ENCODE assay signal across 24 cellular contexts in the genomic region with DNA sequence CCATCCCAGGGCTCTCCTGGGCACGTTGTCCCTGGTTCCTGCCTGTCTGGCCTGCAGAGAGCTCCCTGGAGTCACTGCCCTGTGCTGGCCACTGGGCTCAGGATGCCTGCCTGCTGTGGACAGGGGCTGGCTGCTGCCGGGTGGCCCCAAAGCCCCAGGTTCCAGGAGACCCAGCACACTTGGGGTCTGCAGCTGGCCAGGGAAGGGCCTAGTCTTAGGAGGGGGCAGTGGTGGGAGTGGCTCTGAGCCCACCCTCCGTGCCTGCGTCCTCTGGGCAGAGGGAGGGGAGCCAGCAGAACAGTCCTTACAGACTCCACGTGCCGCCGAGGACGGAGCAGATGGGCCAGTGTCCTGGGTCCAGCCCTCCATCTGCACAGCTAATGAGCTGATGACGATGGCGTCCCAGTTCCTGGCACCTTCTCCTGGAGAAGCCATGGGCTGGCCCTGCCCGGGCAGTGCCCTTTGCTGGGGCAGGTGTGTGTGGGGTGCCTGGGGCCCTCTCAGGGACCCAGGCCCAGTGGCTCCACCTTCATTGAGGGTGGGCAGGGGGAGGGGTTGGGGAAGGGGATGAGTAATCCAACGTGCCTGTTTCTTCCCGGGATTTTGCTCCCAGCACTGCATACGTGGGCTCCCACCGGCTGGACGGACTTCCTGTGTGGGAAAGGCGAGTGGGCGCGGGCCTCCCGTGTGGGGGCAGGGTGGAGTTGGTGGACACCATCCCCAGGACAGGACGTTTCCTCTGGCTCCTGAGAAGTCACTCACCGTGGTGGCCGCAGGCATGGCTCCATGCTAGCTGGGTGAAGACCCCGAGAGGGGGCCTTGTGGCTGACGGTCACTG. TPM values are rescaled to one million over a fixed set of nuclear protein-coding genes. Genes with fewer than 3 reads are reported as not detected.
DNase-seq lines count a peak whose midpoint lies in the region; ATAC-seq and TF ChIP-seq lines count a peak whose summit lies in the region.
"Had no signal": no experiment of that assay in that cellular context is flagged by ENCODE, and none has a peak within 500 bp of the region (broad histone marks: within the 10 kb centered on the region; RNA-seq: fewer than 3 reads in every experiment).

No MANE protein-coding gene starts in this region.

- H3K27ac Mint-ChIP-seq in glutamatergic neuron (ENCODE audit: unreplicated experiment): peak overlapping the region; percentile 70
- H3K27ac Mint-ChIP-seq in activated CD8-positive, alpha-beta T cell treated with anti-CD3 and anti-CD28 coated beads, Interleukin-2, amount 10 ng/mL, durations not matched to agents 7 days and 5 days: no peak overlapping the region
- H3K27ac Mint-ChIP-seq: CD8-positive, alpha-beta memory T cell had no signal

- WGBS in right cardiac atrium: 57% methylated on average over 25 of the region's 25 CpGs

- in situ Hi-C loops in Panc1 (cut with HindIII; ENCODE audit: low pct_unique_long_range_greater_than_20kb, low sequenced_read_pairs): no loop called here

- TF ChIP-seq POLR2A in breast epithelium (IDR thresholded peaks at IDR 0.05): no peak

- DNase-seq in DMS 273 treated with DMSO at 0.1 percent for 48 hours (lab: John Stamatoyannopoulos, UW) (peak; percentile 33), Panc1 (ENCODE audit: low read depth, low spot score) (no peak), glutamatergic neuron (no peak), right cardiac atrium (no peak), breast epithelium (ENCODE audit: low spot score in 2 of 2) (no peak)
- DNase-seq in activated CD8-positive, alpha-beta T cell treated with anti-CD3 and anti-CD28 coated beads, Interleukin-2, amount 10 ng/mL, durations not matched to agents 7 days and 5 days: no peak
- DNase-seq: ACHN; Calu3; CD8-positive, alpha-beta memory T cell; DMS79; IMR-90; MV-4-11; NCI-H1105 treated with DMSO at 0.1 percent for 48 hours; NCI-H1694; NCI-H2081; NCI-H2171; NCI-H345; RPMI8226; SHP77 treated with DMSO at 0.1 percent for 48 hours had no signal

- H3K9me3 Mint-ChIP-seq in glutamatergic neuron (ENCODE audit: unreplicated experiment): peaks cover 2% of the 10 kb centered on the region
- no peaks in the 10 kb centered on the region for H3K9me3 Mint-ChIP-seq in activated CD8-positive, alpha-beta T cell treated with anti-CD3 and anti-CD28 coated beads, Interleukin-2, amount 10 ng/mL, durations not matched to agents 7 days and 5 days (ENCODE audit: insufficient read depth)
- H3K9me3 Mint-ChIP-seq: CD8-positive, alpha-beta memory T cell had no signal

- no peaks in the 10 kb centered on the region for H3K36me3 Mint-ChIP-seq in glutamatergic neuron (ENCODE audit: unreplicated experiment)
- H3K36me3 Mint-ChIP-seq in activated CD8-positive, alpha-beta T cell treated with anti-CD3 and anti-CD28 coated beads, Interleukin-2, amount 10 ng/mL, durations not matched to agents 7 days and 5 days (ENCODE audit: low read depth): no peaks in the 10 kb centered on the region
- H3K36me3 Mint-ChIP-seq: CD8-positive, alpha-beta memory T cell had no signal

- H3K4me1 Mint-ChIP-seq in glutamatergic neuron (ENCODE audit: low read depth, unreplicated experiment): peaks cover 13% of the 10 kb centered on the region
- H3K4me1 Mint-ChIP-seq in activated CD8-positive, alpha-beta T cell treated with anti-CD3 and anti-CD28 coated beads, Interleukin-2, amount 10 ng/mL, durations not matched to agents 7 days and 5 days (ENCODE audit: low read depth): no peaks in the 10 kb centered on the region

- H3K36me3 ChIP-seq in BLaER1: no peaks in the 10 kb centered on the region
- H3K36me3 ChIP-seq in Panc1 (ENCODE audit: control insufficient read depth, insufficient read depth, low read length): no peaks in the 10 kb centered on the region
- no peaks in the 10 kb centered on the region for H3K36me3 ChIP-seq in breast epithelium

- peaks cover 33% of the 10 kb centered on the region for H3K27me3 ChIP-seq in BLaER1
- no peaks in the 10 kb centered on the region for H3K27me3 ChIP-seq in Panc1 (ENCODE audit: control insufficient read depth, insufficient read depth, low read length)
- no peaks in the 10 kb centered on the region for H3K27me3 ChIP-seq in right cardiac atrium (ENCODE audit: control insufficient read depth, insufficient read depth)
- peaks cover 7 to 47% of the 10 kb centered on the region in 2 donors for H3K27me3 ChIP-seq in breast epithelium

- POLR2A ChIA-PET in Panc1 (lab: Charles Lee): interaction anchor here (0.5 kb wide), 1 partner anchor 30 kb away, joined by 7 read pairs; no protein-coding TSS in a partner anchor
- POLR2A ChIA-PET in activated CD8-positive, alpha-beta T cell treated with anti-CD3 and anti-CD28 coated beads, Interleukin-2, amount 10 ng/mL, durations not matched to agents 7 days and 5 days (lab: Charles Lee): no interaction called here

- no peak overlapping the region for H3K4me3 Mint-ChIP-seq in glutamatergic neuron (ENCODE audit: unreplicated experiment)
- no peak overlapping the region for H3K4me3 Mint-ChIP-seq in activated CD8-positive, alpha-beta T cell treated with anti-CD3 and anti-CD28 coated beads, Interleukin-2, amount 10 ng/mL, durations not matched to agents 7 days and 5 days

- no TSS peak for BruUV-seq in Panc1 (replicated peaks; lab: Mats Ljungman, UMichigan)

- intact Hi-C loops in Panc1 (cut with micrococcal nuclease; ENCODE audit: unreplicated experiment): loop anchor here (10.0 kb wide), 1 partner anchor 75 kb away; no protein-coding TSS in a partner anchor
- intact Hi-C loops in right cardiac atrium (cut with DNase I): no loop called here
- intact Hi-C loops in breast epithelium (cut with DNase I; ENCODE audit: low total_unique reads): no loop called here

- H3K27ac ChIP-seq in BLaER1 (0 out of 2 replicates have a peak overlapping the region, but pooled peaks have one; percentile 80), Panc1 (ENCODE audit: low read length) (peak overlapping the region; percentile 71), right cardiac atrium (ENCODE audit: low read length) (no peak overlapping the region), breast epithelium (no peak overlapping the region)
- H3K27ac ChIP-seq: HL-60, SK-N-MC had no signal

- H3K4me1 ChIP-seq in BLaER1 (peaks cover 98% of the 10 kb centered on the region), Panc1 (ENCODE audit: control insufficient read depth, insufficient read depth, low read length) (peaks cover 91% of the 10 kb centered on the region), right cardiac atrium (ENCODE audit: control insufficient read depth, insufficient read depth, low read length) (no peaks in the 10 kb centered on the region), breast epithelium (no peaks in the 10 kb centered on the region)

- H3K9me3 ChIP-seq in BLaER1: no peaks in the 10 kb centered on the region
- no peaks in the 10 kb centered on the region for H3K9me3 ChIP-seq in Panc1 (ENCODE audit: control insufficient read depth, insufficient read depth, low read depth, low read length)
- no peaks in the 10 kb centered on the region for H3K9me3 ChIP-seq in right cardiac atrium (ENCODE audit: control insufficient read depth, low read length)
- no peaks in the 10 kb centered on the region for H3K9me3 ChIP-seq in breast epithelium

- ATAC-seq in Panc1: peak; percentile 7
- ATAC-seq in right cardiac atrium: no peak
- no peak for ATAC-seq in activated CD8-positive, alpha-beta T cell treated with anti-CD3 and anti-CD28 coated beads, Interleukin-2, amount 10 ng/mL, durations not matched to agents 7 days and 5 days
- ATAC-seq: GM12878 had no signal

- H3K9ac ChIP-seq in BLaER1: no peak overlapping the region

- CTCF ChIA-PET in Panc1 (lab: Charles Lee): interaction anchor here (0.7 kb wide), 1 partner anchor 75 kb away, joined by 8 read pairs; no protein-coding TSS in a partner anchor
- CTCF ChIA-PET in activated CD8-positive, alpha-beta T cell treated with anti-CD3 and anti-CD28 coated beads, Interleukin-2, amount 10 ng/mL, durations not matched to agents 7 days and 5 days (lab: Charles Lee): no interaction called here

- peaks cover 48% of the 10 kb centered on the region for H4K20me1 ChIP-seq in BLaER1

- H3K4me2 ChIP-seq in BLaER1: peak overlapping the region; percentile 98

- peaks cover 10% of the 10 kb centered on the region for H3K27me3 Mint-ChIP-seq in glutamatergic neuron (ENCODE audit: unreplicated experiment)
- H3K27me3 Mint-ChIP-seq in activated CD8-positive, alpha-beta T cell treated with anti-CD3 and anti-CD28 coated beads, Interleukin-2, amount 10 ng/mL, durations not matched to agents 7 days and 5 days (ENCODE audit: low read depth): no peaks in the 10 kb centered on the region

- H3K4me3 ChIP-seq in BLaER1 (no peak overlapping the region), Panc1 (ENCODE audit: low read depth in 2 of 2, low read length in 2 of 2) (peak overlapping the region; percentile 51 to 67), right cardiac atrium (ENCODE audit: low read length) (no peak overlapping the region), breast epithelium (no peak overlapping the region)
- H3K4me3 ChIP-seq: GM12878, SK-N-MC had no signal

- TF ChIP-seq CTCF in Panc1 (IDR thresholded peaks at IDR 0.05) (no peak), glutamatergic neuron (IDR thresholded peaks at IDR 0.05; ENCODE audit: partially characterized antibody, unreplicated experiment) (no peak), breast epithelium (IDR thresholded peaks at IDR 0.05) (no peak)

RNA-seq across cellular contexts. Expression of a gene that starts 6.8 kb away (rescaled TPM):
- 41.2 TPM for total RNA-seq in Panc1 (2021; ENCODE audit: unreplicated experiment)
- polyA plus RNA-seq in Panc1 (2012; ENCODE audit: insufficient read length): 69.7 TPM
- total RNA-seq in glutamatergic neuron (ENCODE audit: unreplicated experiment): 61.4 TPM
- total RNA-seq in right cardiac atrium: under 1 TPM in 3 of 4 donors, not detected in 1; 0.08 to 0.64 (median 0.09) TPM
- polyA plus RNA-seq in right cardiac atrium: 0.16 TPM
- total RNA-seq in activated CD8-positive, alpha-beta T cell treated with anti-CD3 and anti-CD28 coated beads, Interleukin-2, amount 10 ng/mL, durations not matched to agents 7 days and 5 days: 10 to 100 TPM in 1 of 2 experiments, 1 to 10 TPM in 1; 9.8 to 11.8 TPM
- 10 to 100 TPM in 2 of 3 donors, under 1 TPM in 1; 0.16 to 12.0 (median 10.2) TPM for total RNA-seq in breast epithelium
- total RNA-seq: M059J had no signal

RNA-seq across cellular contexts. Expression of a gene that starts 57.0 kb away (rescaled TPM):
- total RNA-seq in Panc1 (2021; ENCODE audit: unreplicated experiment) (49.8 TPM), glutamatergic neuron (ENCODE audit: unreplicated experiment) (14.0 TPM), right cardiac atrium (10 to 100 TPM; 11.4 to 15.5 (median 13.6) TPM), breast epithelium (10 to 100 TPM; 23.3 to 37.4 (median 24.1) TPM)
- polyA plus RNA-seq in Panc1 (2012; ENCODE audit: insufficient read length): 69.0 TPM
- polyA plus RNA-seq in right cardiac atrium: 16.0 TPM
- 10 to 100 TPM; 10.3 to 12.3 TPM for total RNA-seq in activated CD8-positive, alpha-beta T cell treated with anti-CD3 and anti-CD28 coated beads, Interleukin-2, amount 10 ng/mL, durations not matched to agents 7 days and 5 days

RNA-seq across cellular contexts. Expression of a gene that starts 57.1 kb away (rescaled TPM):
- total RNA-seq in Panc1 (2021; ENCODE audit: unreplicated experiment): 35.9 TPM
- 26.7 TPM for polyA plus RNA-seq in Panc1 (2012; ENCODE audit: insufficient read length)
- total RNA-seq in glutamatergic neuron (ENCODE audit: unreplicated experiment): 58.5 TPM
- 10 to 100 TPM; 35.2 to 51.3 (median 45.1) TPM for total RNA-seq in right cardiac atrium
- polyA plus RNA-seq in right cardiac atrium: 38.7 TPM
- 10 to 100 TPM; 55.9 to 66.8 TPM for total RNA-seq in activated CD8-positive, alpha-beta T cell treated with anti-CD3 and anti-CD28 coated beads, Interleukin-2, amount 10 ng/mL, durations not matched to agents 7 days and 5 days
- 10 to 100 TPM; 16.5 to 32.8 (median 31.3) TPM for total RNA-seq in breast epithelium

Comparison
In these comparisons a context has a peak if more than half of its experiments do, and no peak if none do; other contexts are left out.
1. H3K27ac ChIP-seq: peak in BLaER1 (single experiment) and Panc1 (single experiment); none in right cardiac atrium (single experiment) and breast epithelium (0 of 2).
2. H3K4me3 ChIP-seq: peak in Panc1 (2 of 2); none in BLaER1 (single experiment), right cardiac atrium (single experiment) and breast epithelium (0 of 3).